In genomic region chr12:15601210-15601800, GRCh38 we compare ENCODE assay signal across 12 cellular contexts.
DNase-seq lines count a peak whose midpoint lies in the region; ATAC-seq, FAIRE-seq and TF ChIP-seq lines count a peak whose summit lies in the region.
"Had no signal": no experiment of that assay in that cellular context is flagged by ENCODE, and none has a peak within 500 bp of the region (broad histone marks: within the 10 kb centered on the region; RNA-seq: fewer than 3 reads in every experiment).

No MANE protein-coding gene starts in this region.

- no peaks in the 10 kb centered on the region for H3K36me3 ChIP-seq in RWPE2 (ENCODE audit: low read depth)

- no peak overlapping the region for H3K4me3 ChIP-seq in RWPE2 (ENCODE audit: severe bottlenecking)

- FAIRE-seq in HTR-8/SVneo (lab: Jason Lieb, UNC): no peak
- FAIRE-seq: D721Med had no signal

- H3K9me3 ChIP-seq in RWPE2 (ENCODE audit: severe bottlenecking): no peaks in the 10 kb centered on the region

- peak; percentile 24 for DNase-seq in ACHN
- peak; percentile 54 for DNase-seq in GM03348 (ENCODE audit: low spot score)
- DNase-seq in RWPE2 (ENCODE audit: low spot score): peak; percentile 51
- peak; percentile 93 for DNase-seq in iris pigment epithelial cell (ENCODE audit: low read depth)
- DNase-seq in epidermal melanocyte (ENCODE audit: insufficient read length, low spot score): no peak
- no peak for DNase-seq in ecto neural progenitor cell (ENCODE audit: low spot score)
- DNase-seq in HTR-8/SVneo (ENCODE audit: insufficient read length, low spot score): no peak
- DNase-seq: activated CD4-positive, alpha-beta T cell treated with anti-CD3 and anti-CD28 coated beads for 1 hour; H9; NCI-H2029 treated with DMSO at 0.1 percent for 48 hours had no signal

- TF ChIP-seq CTCF in RWPE2 (IDR thresholded peaks at IDR 0.05; ENCODE audit: poor library complexity, severe bottlenecking): no peak

- H3K4me1 ChIP-seq in RWPE2 (ENCODE audit: insufficient read depth, poor library complexity, severe bottlenecking): peaks cover 30% of the 10 kb centered on the region

- peak; percentile 92 for ATAC-seq in RWPE2 (ENCODE audit: low read depth)
- no peak for ATAC-seq in GM18868 (IDR thresholded peaks at IDR 0.05; ENCODE audit: unreplicated experiment)

- H3K27ac ChIP-seq in RWPE2 (ENCODE audit: poor library complexity, severe bottlenecking): peak overlapping the region; percentile 84

- no peaks in the 10 kb centered on the region for H3K27me3 ChIP-seq in RWPE2 (ENCODE audit: insufficient read depth, poor library complexity, severe bottlenecking)

- in situ Hi-C loops in ACHN (cut with HindIII; ENCODE audit: low pct_ligation_motif_present, low pct_unique_long_range_greater_than_20kb, low sequenced_read_pairs): no loop called here

Comparison
In these comparisons a context has a peak if more than half of its experiments do, and no peak if none do; other contexts are left out.
1. DNase-seq: peak in ACHN (single experiment), GM03348 (single experiment), RWPE2 (single experiment) and iris pigment epithelial cell (single experiment); none in epidermal melanocyte (single experiment), ecto neural progenitor cell (single experiment) and HTR-8/SVneo (single experiment).